In genomic region chr18:74682141-74682997, GRCh38 we compare ENCODE assay signal across 17 cellular contexts.
DNase-seq lines count a peak whose midpoint lies in the region; ATAC-seq and TF ChIP-seq lines count a peak whose summit lies in the region.
"Had no signal": no experiment of that assay in that cellular context is flagged by ENCODE, and none has a peak within 500 bp of the region (broad histone marks: within the 10 kb centered on the region; RNA-seq: fewer than 3 reads in every experiment).

No MANE protein-coding gene starts in this region.

- no peaks in the 10 kb centered on the region for H3K27me3 ChIP-seq in IMR-90 (ENCODE audit: control insufficient read depth, insufficient read depth, low read length)
- no peaks in the 10 kb centered on the region for H3K27me3 ChIP-seq in adipocyte (replicated peaks; ENCODE audit: control insufficient read depth, insufficient read depth, low read length)
- H3K27me3 ChIP-seq in foreskin keratinocyte = no peaks in the 10 kb centered on the region
- no peaks in the 10 kb centered on the region for H3K27me3 ChIP-seq in ascending aorta
- H3K27me3 ChIP-seq: heart left ventricle, transverse colon had no signal

- no peak overlapping the region for H3K23ac ChIP-seq in IMR-90 (ENCODE audit: low read depth, low read length)

- H2AK5ac ChIP-seq in IMR-90 (ENCODE audit: low read depth, low read length) = no peak overlapping the region

- no peak overlapping the region for H3K4me2 ChIP-seq in IMR-90 (ENCODE audit: low read depth, low read length)
- H3K4me2 ChIP-seq: PC-9, SK-N-SH had no signal

- in situ Hi-C loops in IMR-90 (cut with MboI; ENCODE audit: low sequenced_read_pairs) = no loop called here

- no peak overlapping the region for H2BK15ac ChIP-seq in IMR-90 (ENCODE audit: low read depth, low read length)

- intact Hi-C loops in IMR-90 (cut with micrococcal nuclease) = no loop called here
- intact Hi-C loops in ascending aorta (cut with DNase I) = no loop called here

- BruUV-seq in IMR-90 (replicated peaks; lab: Mats Ljungman, UMichigan) = no TSS peak

- no peak overlapping the region for H4K5ac ChIP-seq in IMR-90 (ENCODE audit: low read depth, low read length)

- H2AFZ ChIP-seq in IMR-90 (replicated peaks; ENCODE audit: low read length, poor library complexity) = no peak overlapping the region
- H2AFZ ChIP-seq: PC-9 had no signal

- peaks cover 4% of the 10 kb centered on the region; the same call in 1 of the 2 replicates for H3K9me1 ChIP-seq in IMR-90 (ENCODE audit: insufficient read depth, low read length)

- H3K18ac ChIP-seq in IMR-90 (ENCODE audit: low read depth, low read length) = no peak overlapping the region

- TF ChIP-seq RAD21 in IMR-90 (IDR thresholded peaks at IDR 0.05; ENCODE audit: low read length) = no peak

- no peak overlapping the region for H4K91ac ChIP-seq in IMR-90 (ENCODE audit: insufficient read depth, low read depth, low read length)

- DNase-seq in DMS79 (lab: John Stamatoyannopoulos, UW) = peak; percentile 45
- DNase-seq in IMR-90 = no peak
- DNase-seq in adipocyte (ENCODE audit: low read depth) = peak; percentile 31
- DNase-seq in foreskin keratinocyte = no peak
- DNase-seq in SIG-M5 (lab: John Stamatoyannopoulos, UW) = no peak
- DNase-seq in ascending aorta (ENCODE audit: low spot score in 2 of 2) = no peak
- DNase-seq in SW 1271 (lab: John Stamatoyannopoulos, UW) = no peak
- DNase-seq: activated CD4-positive, alpha-beta T cell treated with anti-CD3 and anti-CD28 coated beads for 48 hours; activated T-cell treated with anti-CD3 and anti-CD28 coated beads, Interleukin-2, amount 50 U/mL, for 48 hours; C1 segment of cervical spinal cord; heart left ventricle; NCI-H524; PC-9; transverse colon had no signal

- H3K9me3 ChIP-seq in IMR-90 (ENCODE audit: control insufficient read depth, insufficient read depth, low read length) (peaks cover 4% of the 10 kb centered on the region), adipocyte (ENCODE audit: control insufficient read depth, low read length) (peaks cover 7% of the 10 kb centered on the region), ascending aorta (peaks cover 0 to 5% of the 10 kb centered on the region in 2 donors)

- ATAC-seq in IMR-90 (ENCODE audit: low read depth) (no peak), foreskin keratinocyte (peak; percentile 26), GM18867 (IDR thresholded peaks at IDR 0.05; ENCODE audit: unreplicated experiment) (no peak)
- ATAC-seq: heart left ventricle had no signal

- CTCF ChIA-PET in IMR-90 (lab: Yijun Ruan, JAX) = no interaction called here

- H3K56ac ChIP-seq in IMR-90 (ENCODE audit: extremely low read depth, insufficient read depth, low read length) = no peak overlapping the region

- H3K14ac ChIP-seq in IMR-90 (replicated peaks; ENCODE audit: low read depth, low read length) = no peak overlapping the region

- POLR2A ChIA-PET in IMR-90 (lab: Charles Lee; ENCODE audit: unreplicated experiment) = no interaction called here

- H3K4ac ChIP-seq in IMR-90 (ENCODE audit: low read depth, low read length) = no peak overlapping the region; the same call in 1 of the 2 replicates

- H4K8ac ChIP-seq in IMR-90 (ENCODE audit: low read depth in 2 of 2, low read length in 2 of 2) = no peak overlapping the region

- H2BK5ac ChIP-seq in IMR-90 (ENCODE audit: low read depth, low read length, poor library complexity, severe bottlenecking) = no peak overlapping the region

- H3K9ac ChIP-seq in IMR-90 (ENCODE audit: low read depth, low read length) = no peak overlapping the region
- H3K9ac ChIP-seq in adipocyte (ENCODE audit: low read length) = no peak overlapping the region
- H3K9ac ChIP-seq: SK-N-SH had no signal

- 0 out of 2 replicates have a peak, but pooled peaks cover 2% of the 10 kb centered on the region for H3K4me1 ChIP-seq in IMR-90 (ENCODE audit: control insufficient read depth, insufficient read depth, low read length)
- H3K4me1 ChIP-seq in adipocyte (ENCODE audit: control insufficient read depth, insufficient read depth, low read length) = peaks cover 11% of the 10 kb centered on the region
- peaks cover 17% of the 10 kb centered on the region for H3K4me1 ChIP-seq in foreskin keratinocyte
- no peaks in the 10 kb centered on the region for H3K4me1 ChIP-seq in ascending aorta
- H3K4me1 ChIP-seq: heart left ventricle had no signal

- H3K27ac ChIP-seq in IMR-90 (ENCODE audit: insufficient read depth, low read length) (no peak overlapping the region), foreskin keratinocyte (no peak overlapping the region), ascending aorta (no peak overlapping the region)
- H3K27ac ChIP-seq: coronary artery, heart left ventricle, PC-9, transverse colon had no signal

- WGBS in IMR-90 (ENCODE audit: extremely low coverage in 2 of 2, insufficient read length in 1 of 2), 2 experiments = 100% methylated on average over 3 of the region's 11 CpGs; no CpG with 5 or more reads in 1 of the 2 experiments

- dilution Hi-C loops in IMR-90 (cut with HindIII; ENCODE audit: low sequenced_read_pairs, unreplicated experiment) = no loop called here

- H3K36me3 ChIP-seq in IMR-90 (ENCODE audit: control insufficient read depth, insufficient read depth, low read length) (peaks cover 6% of the 10 kb centered on the region), adipocyte (ENCODE audit: control insufficient read depth, insufficient read depth, low read length, severe bottlenecking) (peaks cover 16% of the 10 kb centered on the region), ascending aorta (peaks cover 3 to 7% of the 10 kb centered on the region in 2 donors)

- H2BK20ac ChIP-seq in IMR-90 (ENCODE audit: low read depth, low read length) = no peak overlapping the region

- no peak for TF ChIP-seq POLR2A in IMR-90 (IDR thresholded peaks at IDR 0.05; ENCODE audit: low read depth, low read length)

- H4K20me1 ChIP-seq in IMR-90 (ENCODE audit: insufficient read depth, low read length) = no peaks in the 10 kb centered on the region

- no peak overlapping the region for H2AK9ac ChIP-seq in IMR-90 (replicated peaks; ENCODE audit: low read depth, low read length, poor library complexity)

- no peak overlapping the region for H3K4me3 ChIP-seq in IMR-90 (ENCODE audit: insufficient read depth, low read depth, low read length)
- no peak overlapping the region for H3K4me3 ChIP-seq in adipocyte (ENCODE audit: low read length)
- H3K4me3 ChIP-seq in ascending aorta = no peak overlapping the region
- H3K4me3 ChIP-seq: coronary artery, heart left ventricle, PC-9, transverse colon had no signal

- no peak overlapping the region for H2BK120ac ChIP-seq in IMR-90 (ENCODE audit: low read depth, low read length)

- no peak for TF ChIP-seq CTCF in IMR-90 (conservative IDR thresholded peaks at IDR 0.05; ENCODE audit: low read depth, low read length)
- TF ChIP-seq CTCF in foreskin keratinocyte (conservative IDR thresholded peaks at IDR 0.05) = no peak
- TF ChIP-seq CTCF in ascending aorta (IDR thresholded peaks at IDR 0.05) = no peak

- peaks cover 4 to 12% of the 10 kb centered on the region in 2 experiments; a peak in 3 of 4 replicates for H3K79me1 ChIP-seq in IMR-90 (ENCODE audit: low read depth in 1 of 2, low read length in 2 of 2)

TF ChIP-seq in IMR-90, 13 proteins besides CTCF, POLR2A, EP300 and RAD21:
- no peak for TF ChIP-seq RCOR1 (IDR thresholded peaks at IDR 0.05; ENCODE audit: insufficient replicate concordance, low read length)
- no peak for TF ChIP-seq MXI1 (IDR thresholded peaks at IDR 0.05; ENCODE audit: borderline replicate concordance, low read depth, low read length)
- TF ChIP-seq ELK1 (IDR thresholded peaks at IDR 0.05; ENCODE audit: borderline replicate concordance, low read depth, low read length) = no peak
- peak; percentile 73 for TF ChIP-seq MAFK (IDR thresholded peaks at IDR 0.05; ENCODE audit: low read depth, low read length)
TF ChIP-seq in IMR-90: peak in this region for 1.

Comparison
In these comparisons a context has a peak if more than half of its experiments do, and no peak if none do; other contexts are left out.
1. DNase-seq: peak in DMS79 (single experiment) and adipocyte (single experiment); none in IMR-90 (single experiment), foreskin keratinocyte (0 of 2), SIG-M5 (single experiment), ascending aorta (0 of 2) and SW 1271 (0 of 2).